ENCODE assay signal across 16 cellular contexts in genomic region chr3:64488938-64489337, GRCh38.
DNase-seq lines count a peak whose midpoint lies in the region; ATAC-seq, FAIRE-seq and TF ChIP-seq lines count a peak whose summit lies in the region.
"Had no signal": no experiment of that assay in that cellular context is flagged by ENCODE, and none has a peak within 500 bp of the region (broad histone marks: within the 10 kb centered on the region; RNA-seq: fewer than 3 reads in every experiment).

No MANE protein-coding gene starts in this region.

- TF ChIP-seq CTCF in keratinocyte (optimal IDR thresholded peaks at IDR 0.05 in 1 of 3, IDR thresholded peaks at IDR 0.05 in 1 of 3, conservative IDR thresholded peaks at IDR 0.05 in 1 of 3; ENCODE audit: extremely low read depth in 1 of 3, insufficient read depth in 2 of 3, low read length in 3 of 3) (no peak), smooth muscle cell (IDR thresholded peaks at IDR 0.05; ENCODE audit: borderline replicate concordance, insufficient read depth, poor library complexity, severe bottlenecking) (no peak)

- H3K4me1 ChIP-seq in keratinocyte (ENCODE audit: control insufficient read depth, extremely low read depth, insufficient read depth, low read length) (peaks cover 3% of the 10 kb centered on the region), smooth muscle cell (ENCODE audit: low read depth) (peaks cover 28% of the 10 kb centered on the region)

- H3K9ac ChIP-seq in keratinocyte (ENCODE audit: control insufficient read depth, extremely low read depth, insufficient read depth, low read length) (no peak overlapping the region), smooth muscle cell (ENCODE audit: low read depth) (no peak overlapping the region)

- H3F3A ChIP-seq in smooth muscle cell (ENCODE audit: low read depth): no peaks in the 10 kb centered on the region

- no peaks in the 10 kb centered on the region for H3K4me1 Mint-ChIP-seq in stimulated activated effector memory CD8-positive, alpha-beta T cell treated with anti-CD3 and anti-CD28 coated beads, Interleukin-12 subunit alpha, Interleukin-12 subunit beta, amount 100 ng/mL, for 72 hours

- H3K9me3 Mint-ChIP-seq in stimulated activated effector memory CD8-positive, alpha-beta T cell treated with anti-CD3 and anti-CD28 coated beads, Interleukin-12 subunit alpha, Interleukin-12 subunit beta, amount 100 ng/mL, for 72 hours: no peaks in the 10 kb centered on the region
- H3K9me3 Mint-ChIP-seq: activated T-cell treated with anti-CD3 and anti-CD28 coated beads, Interleukin-2, amount 50 U/mL, for 72 hours; dendritic cell treated with granulocyte-macrophage colony-stimulating factor and Interleukin-4, amounts not matched to agents 40 ng/mL and 50 ng/mL, for 4 days; stimulated activated naive CD8-positive, alpha-beta T cell treated with anti-CD3 and anti-CD28 coated beads, Interleukin-15, Interleukin-2, amounts not matched to agents 100 ng/mL and 50 ng/mL, for 24 hours had no signal

- H3K27me3 ChIP-seq in keratinocyte (ENCODE audit: control insufficient read depth, extremely low read depth, insufficient read depth, low read length) (peaks cover 11% of the 10 kb centered on the region), smooth muscle cell (ENCODE audit: low read depth) (no peaks in the 10 kb centered on the region)
- H3K27me3 ChIP-seq: MG63 had no signal

- H3K79me2 ChIP-seq in keratinocyte (ENCODE audit: control insufficient read depth, insufficient read depth, low read length) (no peaks in the 10 kb centered on the region), smooth muscle cell (ENCODE audit: low read depth) (no peaks in the 10 kb centered on the region)

- no peak for FAIRE-seq in keratinocyte (lab: Jason Lieb, UNC)

- no peak for ATAC-seq in stimulated activated effector memory CD8-positive, alpha-beta T cell treated with anti-CD3 and anti-CD28 coated beads, Interleukin-12 subunit alpha, Interleukin-12 subunit beta, amount 100 ng/mL, for 72 hours
- ATAC-seq: activated T-cell treated with anti-CD3 and anti-CD28 coated beads, Interleukin-2, amount 50 U/mL, for 72 hours had no signal

- H4K20me1 ChIP-seq in keratinocyte (ENCODE audit: control insufficient read depth, extremely low read depth, insufficient read depth, low read length) (no peaks in the 10 kb centered on the region), smooth muscle cell (ENCODE audit: low read depth) (no peaks in the 10 kb centered on the region)

- H3K36me3 Mint-ChIP-seq in stimulated activated effector memory CD8-positive, alpha-beta T cell treated with anti-CD3 and anti-CD28 coated beads, Interleukin-12 subunit alpha, Interleukin-12 subunit beta, amount 100 ng/mL, for 72 hours: no peaks in the 10 kb centered on the region

- H3K4me2 ChIP-seq in keratinocyte (ENCODE audit: control insufficient read depth, extremely low read depth, insufficient read depth, low read depth, low read length): peak overlapping the region; percentile 57
- peak overlapping the region; percentile 78 for H3K4me2 ChIP-seq in smooth muscle cell

- no peak overlapping the region for H3K4me3 ChIP-seq in keratinocyte (ENCODE audit: control insufficient read depth in 2 of 3, extremely low read depth in 1 of 3, insufficient read depth in 2 of 3, low read depth in 1 of 3, low read length in 3 of 3)
- H3K4me3 ChIP-seq in smooth muscle cell: peak overlapping the region; percentile 19
- H3K4me3 ChIP-seq: MG63 had no signal

- H3K27ac ChIP-seq in keratinocyte (ENCODE audit: control insufficient read depth, insufficient read depth, low read length) (no peak overlapping the region), smooth muscle cell (ENCODE audit: low read depth) (no peak overlapping the region)

- H2AFZ ChIP-seq in keratinocyte (ENCODE audit: control insufficient read depth, low read length) (peak overlapping the region; percentile 67), smooth muscle cell (ENCODE audit: low read depth) (peak overlapping the region; percentile 70)

- no peak overlapping the region for H3K27ac Mint-ChIP-seq in stimulated activated effector memory CD8-positive, alpha-beta T cell treated with anti-CD3 and anti-CD28 coated beads, Interleukin-12 subunit alpha, Interleukin-12 subunit beta, amount 100 ng/mL, for 72 hours
- H3K27ac Mint-ChIP-seq: activated T-cell treated with anti-CD3 and anti-CD28 coated beads, Interleukin-2, amount 50 U/mL, for 72 hours; dendritic cell treated with granulocyte-macrophage colony-stimulating factor and Interleukin-4, amounts not matched to agents 40 ng/mL and 50 ng/mL, for 4 days; stimulated activated naive CD8-positive, alpha-beta T cell treated with anti-CD3 and anti-CD28 coated beads, Interleukin-15, Interleukin-2, amounts not matched to agents 100 ng/mL and 50 ng/mL, for 24 hours had no signal

- H3K36me3 ChIP-seq in keratinocyte (ENCODE audit: control insufficient read depth in 2 of 2, extremely low read depth in 1 of 2, insufficient read depth in 2 of 2, low read length in 2 of 2) (no peaks in the 10 kb centered on the region), smooth muscle cell (ENCODE audit: low read depth) (no peaks in the 10 kb centered on the region)
- H3K36me3 ChIP-seq: MG63 had no signal

- WGBS in smooth muscle cell (ENCODE audit: low lambda C conversion rate): 60% methylated on average over 5 of the region's 5 CpGs

- H3K4me3 Mint-ChIP-seq in stimulated activated effector memory CD8-positive, alpha-beta T cell treated with anti-CD3 and anti-CD28 coated beads, Interleukin-12 subunit alpha, Interleukin-12 subunit beta, amount 100 ng/mL, for 72 hours: no peak overlapping the region
- H3K4me3 Mint-ChIP-seq: activated T-cell treated with anti-CD3 and anti-CD28 coated beads, Interleukin-2, amount 50 U/mL, for 72 hours; dendritic cell treated with granulocyte-macrophage colony-stimulating factor and Interleukin-4, amounts not matched to agents 40 ng/mL and 50 ng/mL, for 4 days; stimulated activated naive CD8-positive, alpha-beta T cell treated with anti-CD3 and anti-CD28 coated beads, Interleukin-15, Interleukin-2, amounts not matched to agents 100 ng/mL and 50 ng/mL, for 24 hours had no signal

- DNase-seq in NCI-H748 (lab: John Stamatoyannopoulos, UW; ENCODE audit: unreplicated experiment) (peak; percentile 41), NCI-H748 treated with DMSO at 0.1 percent for 48 hours (lab: John Stamatoyannopoulos, UW) (no peak), NCI-H1105 treated with DMSO at 0.1 percent for 48 hours (lab: John Stamatoyannopoulos, UW) (peak; percentile 47), keratinocyte (ENCODE audit: low read depth, low spot score) (no peak), smooth muscle cell (lab: John Stamatoyannopoulos, UW; ENCODE audit: unreplicated experiment) (no peak), NCI-H1694 (lab: John Stamatoyannopoulos, UW) (no peak), hypothalamus (lab: John Stamatoyannopoulos, UW) (no peak)
- DNase-seq in stimulated activated effector memory CD8-positive, alpha-beta T cell treated with anti-CD3 and anti-CD28 coated beads, Interleukin-12 subunit alpha, Interleukin-12 subunit beta, amount 100 ng/mL, for 72 hours (ENCODE audit: low spot score in 2 of 2): no peak
- DNase-seq: activated CD4-positive, alpha-beta T cell treated with anti-CD3 and anti-CD28 coated beads for 1 hour; activated T-cell treated with anti-CD3 and anti-CD28 coated beads, Interleukin-2, amount 50 U/mL, for 72 hours; GDM1; HCEC 1CT; MG63; SW 1271 had no signal

- dilution Hi-C loops in keratinocyte (cut with MboI; ENCODE audit: extremely low pct_ligation_motif_present, low sequenced_read_pairs): no loop called here

- H3K9me3 ChIP-seq in keratinocyte (ENCODE audit: control insufficient read depth, low read depth, low read length) (no peaks in the 10 kb centered on the region), smooth muscle cell (replicated peaks; ENCODE audit: low read depth) (no peaks in the 10 kb centered on the region)
- H3K9me3 ChIP-seq: MG63 had no signal

- no peaks in the 10 kb centered on the region for H3K9me1 ChIP-seq in keratinocyte (ENCODE audit: control insufficient read depth, extremely low read depth, insufficient read depth, low read length)

Comparison
In these comparisons a context has a peak if more than half of its experiments do, and no peak if none do; other contexts are left out.
1. DNase-seq: peak in NCI-H748 (single experiment) and NCI-H1105 treated with DMSO at 0.1 percent for 48 hours (single experiment); none in NCI-H748 treated with DMSO at 0.1 percent for 48 hours (single experiment), keratinocyte (single experiment), smooth muscle cell (single experiment), NCI-H1694 (single experiment), hypothalamus (0 of 51) and stimulated activated effector memory CD8-positive, alpha-beta T cell treated with anti-CD3 and anti-CD28 coated beads, Interleukin-12 subunit alpha, Interleukin-12 subunit beta, amount 100 ng/mL, for 72 hours (0 of 2).